Comparison of ENCODE assay signal across 8 cellular contexts in genomic region chr16:31880322-31880979, GRCh38. TPM values are rescaled to one million over a fixed set of nuclear protein-coding genes. Genes with fewer than 3 reads are reported as not detected.
A peak's percentile ranks its signal among the peaks of the same experiment; 100 is the strongest.
DNase-seq lines count a peak whose midpoint lies in the region; ATAC-seq and TF ChIP-seq lines count a peak whose summit lies in the region.

No MANE protein-coding gene starts in this region.

- peaks cover 88% of the 10 kb centered on the region for H3K36me3 Mint-ChIP-seq in activated T-helper 1 cell treated with anti-CD3 and anti-CD28 coated beads, Interleukin-12 subunit alpha, Interleukin-12 subunit beta, Interleukin-2, Interleukin-4 antibody, amounts not matched to agents 30 ng/mL and 10 ng/mL and 1 ng/mL, durations not matched to agents 14 hours and 24 hours and 36 hours (ENCODE audit: low read depth)

- 34 to 40% (median 38%) methylated on average over 3 of the region's 3 CpGs for WGBS in spleen, 5 donors
- 25 to 29% methylated on average over 3 of the region's 3 CpGs for WGBS in lower leg skin, 2 donors

- peak; percentile 33 to 57 for ATAC-seq in activated CD4-positive, CD25-positive, alpha-beta regulatory T cell treated with anti-CD3 and anti-CD28 coated beads, Interleukin-2, amount 50 U/mL, for 24 hours

- H3K36me3 ChIP-seq in spleen = peaks cover 0 to 84% (median 16%) of the 10 kb centered on the region in 6 donors

- H3K4me1 ChIP-seq in spleen = peaks cover 42 to 91% (median 72%) of the 10 kb centered on the region in 6 donors

- H3K4me3 Mint-ChIP-seq in activated T-helper 1 cell treated with anti-CD3 and anti-CD28 coated beads, Interleukin-12 subunit alpha, Interleukin-12 subunit beta, Interleukin-2, Interleukin-4 antibody, amounts not matched to agents 30 ng/mL and 10 ng/mL and 1 ng/mL, durations not matched to agents 14 hours and 24 hours and 36 hours = peak overlapping the region; percentile 96

- peak overlapping the region in 1 of 8 donors; percentile 3 for H3K4me3 ChIP-seq in spleen
- H3K4me3 ChIP-seq in lower leg skin (ENCODE audit: low read depth, poor library complexity, severe bottlenecking) = no peak overlapping the region

- H3K9me3 ChIP-seq in spleen = no peaks in the 10 kb centered on the region

- H3K27me3 Mint-ChIP-seq in activated T-helper 1 cell treated with anti-CD3 and anti-CD28 coated beads, Interleukin-12 subunit alpha, Interleukin-12 subunit beta, Interleukin-2, Interleukin-4 antibody, amounts not matched to agents 30 ng/mL and 10 ng/mL and 1 ng/mL, durations not matched to agents 14 hours and 24 hours and 36 hours (ENCODE audit: insufficient read depth) = no peaks in the 10 kb centered on the region

- DNase-seq in activated CD4-positive, CD25-positive, alpha-beta regulatory T cell treated with anti-CD3 and anti-CD28 coated beads, Interleukin-2, amount 50 U/mL, for 72 hours = no peak
- peak; percentile 34 for DNase-seq in HPDE6-E6E7 (ENCODE audit: extremely low spot score)
- peak; percentile 46 for DNase-seq in activated T-helper 1 cell treated with anti-CD3 and anti-CD28 coated beads, Interleukin-12 subunit alpha, Interleukin-12 subunit beta, Interleukin-2, Interleukin-4 antibody, amounts not matched to agents 30 ng/mL and 10 ng/mL and 1 ng/mL, durations not matched to agents 14 hours and 24 hours and 36 hours (ENCODE audit: low spot score)
- DNase-seq in glomerular visceral epithelial cell (ENCODE audit: extremely low spot score) = peak; percentile 35
- no peak for DNase-seq in spleen
- DNase-seq in lower leg skin (ENCODE audit: low spot score in 2 of 2) = no peak
- DNase-seq in COLO668 (lab: John Stamatoyannopoulos, UW; ENCODE audit: unreplicated experiment) = no peak

- intact Hi-C loops in activated T-helper 1 cell treated with anti-CD3 and anti-CD28 coated beads, Interleukin-12 subunit alpha, Interleukin-12 subunit beta, Interleukin-2, Interleukin-4 antibody, amounts not matched to agents 30 ng/mL and 10 ng/mL and 1 ng/mL, durations not matched to agents 14 hours and 24 hours and 36 hours (cut with micrococcal nuclease) = loop anchor here (1.0 to 5.0 kb wide), 2 partner anchors 8 to 37 kb away; no protein-coding TSS in a partner anchor
- intact Hi-C loops in spleen (cut with DNase I; ENCODE audit: low total_unique reads) = no loop called here
- intact Hi-C loops in lower leg skin (cut with DNase I; ENCODE audit: low total_unique reads) = no loop called here

- peak overlapping the region in 7 of 8 donors; percentile 26 to 99 (median 58) for H3K27ac ChIP-seq in spleen

- TF ChIP-seq CTCF in spleen (IDR thresholded peaks at IDR 0.05 in 8 of 11, conservative IDR thresholded peaks at IDR 0.05 in 3 of 11) (peak in 1 of 11 experiments; percentile 6), lower leg skin (IDR thresholded peaks at IDR 0.05) (no peak)

- H3K4me1 Mint-ChIP-seq in activated T-helper 1 cell treated with anti-CD3 and anti-CD28 coated beads, Interleukin-12 subunit alpha, Interleukin-12 subunit beta, Interleukin-2, Interleukin-4 antibody, amounts not matched to agents 30 ng/mL and 10 ng/mL and 1 ng/mL, durations not matched to agents 14 hours and 24 hours and 36 hours (ENCODE audit: low read depth) = peaks cover 77% of the 10 kb centered on the region

- H3K27me3 ChIP-seq in spleen (replicated peaks in 1 of 7) = no peaks in the 10 kb centered on the region

- H3K9me3 Mint-ChIP-seq in activated T-helper 1 cell treated with anti-CD3 and anti-CD28 coated beads, Interleukin-12 subunit alpha, Interleukin-12 subunit beta, Interleukin-2, Interleukin-4 antibody, amounts not matched to agents 30 ng/mL and 10 ng/mL and 1 ng/mL, durations not matched to agents 14 hours and 24 hours and 36 hours = peaks cover 30% of the 10 kb centered on the region

- TF ChIP-seq POLR2A in spleen (IDR thresholded peaks at IDR 0.05) = no peak
- no peak for TF ChIP-seq POLR2A in lower leg skin (IDR thresholded peaks at IDR 0.05)

- peak overlapping the region; percentile 84 for H3K27ac Mint-ChIP-seq in activated T-helper 1 cell treated with anti-CD3 and anti-CD28 coated beads, Interleukin-12 subunit alpha, Interleukin-12 subunit beta, Interleukin-2, Interleukin-4 antibody, amounts not matched to agents 30 ng/mL and 10 ng/mL and 1 ng/mL, durations not matched to agents 14 hours and 24 hours and 36 hours

RNA-seq across cellular contexts. Expression of gene ZNF267, which starts 6.8 kb away (rescaled TPM):
- total RNA-seq in activated T-helper 1 cell treated with anti-CD3 and anti-CD28 coated beads, Interleukin-12 subunit alpha, Interleukin-12 subunit beta, Interleukin-2, Interleukin-4 antibody, amounts not matched to agents 30 ng/mL and 10 ng/mL and 1 ng/mL, durations not matched to agents 14 hours and 24 hours and 36 hours = 93.9 and 98.9 TPM in 2 replicates
- total RNA-seq in spleen (10 to 100 TPM; 33.3 to 50.6 (median 44.9) TPM), lower leg skin (10 to 100 TPM in 2 of 4 donors, 1 to 10 TPM in 2; 7.8 to 12.2 (median 10.7) TPM)
- polyA plus RNA-seq in spleen = 10 to 100 TPM in 1 of 3 donors, 1 to 10 TPM in 2; 9.0 to 12.9 (median 9.7) TPM

Comparison
In these comparisons a context has a peak if more than half of its experiments do, and no peak if none do; other contexts are left out.
1. DNase-seq: peak in HPDE6-E6E7 (single experiment), activated T-helper 1 cell treated with anti-CD3 and anti-CD28 coated beads, Interleukin-12 subunit alpha, Interleukin-12 subunit beta, Interleukin-2, Interleukin-4 antibody, amounts not matched to agents 30 ng/mL and 10 ng/mL and 1 ng/mL, durations not matched to agents 14 hours and 24 hours and 36 hours (single experiment) and glomerular visceral epithelial cell (single experiment); none in activated CD4-positive, CD25-positive, alpha-beta regulatory T cell treated with anti-CD3 and anti-CD28 coated beads, Interleukin-2, amount 50 U/mL, for 72 hours (single experiment), spleen (single experiment), lower leg skin (0 of 2) and COLO668 (single experiment).